ENCODE assay signal across 24 cellular contexts in genomic region chr7:29381206-29382094, GRCh38.
"Had no signal": no experiment of that assay in that cellular context is flagged by ENCODE, and none has a peak within 500 bp of the region (broad histone marks: within the 10 kb centered on the region; RNA-seq: fewer than 3 reads in every experiment).

No MANE protein-coding gene starts in this region.

- DNase-seq: activated CD4-positive, alpha-beta T cell treated with anti-CD3 and anti-CD28 coated beads for 1 hour; activated CD8-positive, alpha-beta memory T cell treated with anti-CD3 and anti-CD28 coated beads for 24 hours; activated CD8-positive, alpha-beta memory T cell treated with anti-CD3 and anti-CD28 coated beads, Interleukin-2, amount 50 U/mL, for 48 hours; activated gamma-delta T cell; activated T-cell treated with anti-CD3 and anti-CD28 coated beads, Interleukin-2, amount 50 U/mL, for 72 hours; adrenal gland; body of pancreas; foreskin melanocyte; glutamatergic neuron; hippocampal formation; left colon; lower lobe of right lung; retina; stimulated activated CD4-positive, alpha-beta T cell treated with anti-CD3 and anti-CD28 coated beads, Interleukin-1b, Interleukin-23, amount 100 ng/mL, for 48 hours; stimulated activated CD8-positive, alpha-beta memory T cell treated with anti-CD3 and anti-CD28 coated beads, Interleukin-4, amount 100 ng/mL, for 48 hours; stimulated activated naive CD4-positive, alpha-beta T cell; T-helper 17 cell; tibial artery; uterus; WERI-Rb-1 had no signal

- H3K4me1 Mint-ChIP-seq: T-helper 17 cell had no signal

- H3K4me3 ChIP-seq: adrenal gland, body of pancreas, coronary artery, lower lobe of right lung, tibial artery, uterus had no signal

- H3K27ac ChIP-seq: adrenal gland, body of pancreas, coronary artery, lower lobe of right lung, neutrophil, tibial artery, uterus, WERI-Rb-1 had no signal

- H3K4me1 ChIP-seq: adrenal gland, lower lobe of right lung, tibial artery, uterus had no signal

- H3K27ac Mint-ChIP-seq: activated naive CD4-positive, alpha-beta T cell treated with anti-CD3 and anti-CD28 coated beads, Interleukin-2, amount 50 U/mL, for 72 hours; activated T-cell treated with anti-CD3 and anti-CD28 coated beads, Interleukin-2, amount 50 U/mL, for 72 hours; natural killer cell treated with Interleukin-12 subunit alpha and Interleukin-12 subunit beta and Interleukin-15 and Interleukin-18, amount 100 ng/mL, for 72 hours; T-helper 17 cell had no signal

- H3K36me3 Mint-ChIP-seq: activated naive CD4-positive, alpha-beta T cell treated with anti-CD3 and anti-CD28 coated beads, Interleukin-2, amount 50 U/mL, for 72 hours; natural killer cell treated with Interleukin-12 subunit alpha and Interleukin-12 subunit beta and Interleukin-15 and Interleukin-18, amount 100 ng/mL, for 72 hours had no signal

- H3K36me3 ChIP-seq: adrenal gland, lower lobe of right lung, neutrophil, tibial artery, uterus, WERI-Rb-1 had no signal

- H3K9me3 ChIP-seq: adrenal gland, body of pancreas, lower lobe of right lung, neutrophil, tibial artery, uterus had no signal

- H3K9me3 Mint-ChIP-seq: activated naive CD4-positive, alpha-beta T cell treated with anti-CD3 and anti-CD28 coated beads, Interleukin-2, amount 50 U/mL, for 72 hours; activated T-cell treated with anti-CD3 and anti-CD28 coated beads, Interleukin-2, amount 50 U/mL, for 72 hours; natural killer cell treated with Interleukin-12 subunit alpha and Interleukin-12 subunit beta and Interleukin-15 and Interleukin-18, amount 100 ng/mL, for 72 hours had no signal

- H3K27me3 ChIP-seq: adrenal gland, body of pancreas, neutrophil, tibial artery, uterus had no signal

- H3K4me3 Mint-ChIP-seq: activated T-cell treated with anti-CD3 and anti-CD28 coated beads, Interleukin-2, amount 50 U/mL, for 72 hours; natural killer cell treated with Interleukin-12 subunit alpha and Interleukin-12 subunit beta and Interleukin-15 and Interleukin-18, amount 100 ng/mL, for 72 hours; T-helper 17 cell had no signal

- H3K27me3 Mint-ChIP-seq: natural killer cell treated with Interleukin-12 subunit alpha and Interleukin-12 subunit beta and Interleukin-15 and Interleukin-18, amount 100 ng/mL, for 72 hours; T-helper 17 cell had no signal
